Comparison of ENCODE assay signal across 10 cellular contexts in the genomic region with DNA sequence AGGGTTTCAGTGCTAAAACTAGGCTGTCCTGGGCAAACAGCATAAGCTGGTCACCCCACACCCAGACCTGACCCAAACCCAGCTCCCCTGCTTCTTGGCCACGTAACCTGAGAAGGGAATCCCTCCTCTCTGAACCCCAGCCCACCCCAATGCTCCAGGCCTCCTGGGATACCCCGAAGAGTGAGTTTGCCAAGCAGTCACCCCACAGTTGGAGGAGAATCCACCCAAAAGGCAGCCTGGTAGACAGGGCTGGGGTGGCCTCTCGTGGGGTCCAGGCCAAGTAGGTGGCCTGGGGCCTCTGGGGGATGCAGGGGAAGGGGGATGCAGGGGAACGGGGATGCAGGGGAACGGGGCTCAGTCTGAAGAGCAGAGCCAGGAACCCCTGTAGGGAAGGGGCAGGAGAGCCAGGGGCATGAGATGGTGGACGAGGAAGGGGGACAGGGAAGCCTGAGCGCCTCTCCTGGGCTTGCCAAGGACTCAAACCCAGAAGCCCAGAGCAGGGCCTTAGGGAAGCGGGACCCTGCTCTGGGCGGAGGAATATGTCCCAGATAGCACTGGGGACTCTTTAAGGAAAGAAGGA. TPM values are rescaled to one million over a fixed set of nuclear protein-coding genes. Genes with fewer than 3 reads are reported as not detected.
A peak's percentile ranks its signal among the peaks of the same experiment; 100 is the strongest.
DNase-seq lines count a peak whose midpoint lies in the region; ATAC-seq and TF ChIP-seq lines count a peak whose summit lies in the region.
"Had no signal": no experiment of that assay in that cellular context is flagged by ENCODE, and none has a peak within 500 bp of the region (broad histone marks: within the 10 kb centered on the region; RNA-seq: fewer than 3 reads in every experiment).

No MANE protein-coding gene starts in this region.

- H3K27me3 Mint-ChIP-seq in activated T-cell treated with anti-CD3 and anti-CD28 coated beads, Interleukin-2, amount 50 U/mL, for 72 hours (ENCODE audit: low read depth), result no peaks in the 10 kb centered on the region
- no peaks in the 10 kb centered on the region for H3K27me3 Mint-ChIP-seq in activated naive CD8-positive, alpha-beta T cell treated with anti-CD3 and anti-CD28 coated beads, Interleukin-2, amount 10 ng/mL, durations not matched to agents 7 days and 5 days
- H3K27me3 Mint-ChIP-seq in mesothelial cell of epicardium (ENCODE audit: low read depth), result peaks cover under 1% of the 10 kb centered on the region

- H3K36me3 Mint-ChIP-seq in activated T-cell treated with anti-CD3 and anti-CD28 coated beads, Interleukin-2, amount 50 U/mL, for 72 hours (ENCODE audit: insufficient read depth in 2 of 2), result peaks cover 10 to 11% of the 10 kb centered on the region in 2 donors
- peaks cover 5% of the 10 kb centered on the region for H3K36me3 Mint-ChIP-seq in activated naive CD8-positive, alpha-beta T cell treated with anti-CD3 and anti-CD28 coated beads, Interleukin-2, amount 10 ng/mL, durations not matched to agents 7 days and 5 days
- H3K36me3 Mint-ChIP-seq in mesothelial cell of epicardium, result peaks cover 2% of the 10 kb centered on the region

- H3K27me3 ChIP-seq in tibial nerve, result no peaks in the 10 kb centered on the region

- 70 to 80% methylated on average over 9 of the region's 9 CpGs for WGBS in tibial nerve, 2 donors

- no peak for TF ChIP-seq POLR2A in tibial nerve (IDR thresholded peaks at IDR 0.05)

- no peak for DNase-seq in activated T-cell treated with anti-CD3 and anti-CD28 coated beads, Interleukin-2, amount 50 U/mL, for 72 hours
- DNase-seq in activated T-cell treated with anti-CD3 and anti-CD28 coated beads, Interleukin-2, amount 50 U/mL, for 48 hours, result no peak
- DNase-seq in activated naive CD8-positive, alpha-beta T cell treated with anti-CD3 and anti-CD28 coated beads, Interleukin-2, amount 10 ng/mL, durations not matched to agents 7 days and 5 days, result no peak
- DNase-seq in mesothelial cell of epicardium (ENCODE audit: low spot score in 2 of 2, unreplicated experiment in 2 of 2) (no peak), tibial nerve (ENCODE audit: low spot score in 2 of 2) (no peak), NCI-H1417 treated with DMSO at 0.1 percent for 48 hours (lab: John Stamatoyannopoulos, UW) (no peak), NCI-H1694 (lab: John Stamatoyannopoulos, UW) (no peak)
- DNase-seq: NCI-H1105 had no signal

- ATAC-seq in activated T-cell treated with anti-CD3 and anti-CD28 coated beads, Interleukin-2, amount 50 U/mL, for 72 hours (replicated peaks in 1 of 2), result no peak
- no peak for ATAC-seq in activated naive CD8-positive, alpha-beta T cell treated with anti-CD3 and anti-CD28 coated beads, Interleukin-2, amount 10 ng/mL, durations not matched to agents 7 days and 5 days (ENCODE audit: low read depth)
- ATAC-seq in HG03108 (IDR thresholded peaks at IDR 0.05; ENCODE audit: unreplicated experiment), result no peak

- H3K27ac Mint-ChIP-seq in activated T-cell treated with anti-CD3 and anti-CD28 coated beads, Interleukin-2, amount 50 U/mL, for 72 hours, result peak overlapping the region; percentile 26
- peak overlapping the region; percentile 42 for H3K27ac Mint-ChIP-seq in activated naive CD8-positive, alpha-beta T cell treated with anti-CD3 and anti-CD28 coated beads, Interleukin-2, amount 10 ng/mL, durations not matched to agents 7 days and 5 days
- peak overlapping the region; percentile 72 for H3K27ac Mint-ChIP-seq in mesothelial cell of epicardium

- TF ChIP-seq CTCF in mesothelial cell of epicardium (IDR thresholded peaks at IDR 0.05; ENCODE audit: unreplicated experiment) (no peak), tibial nerve (IDR thresholded peaks at IDR 0.05) (no peak)

- no peak overlapping the region for H3K4me3 ChIP-seq in tibial nerve

- peaks cover 0 to 64% (median 35%) of the 10 kb centered on the region in 4 donors for H3K4me1 ChIP-seq in tibial nerve

- POLR2A ChIA-PET in activated naive CD8-positive, alpha-beta T cell treated with anti-CD3 and anti-CD28 coated beads, Interleukin-2, amount 10 ng/mL, durations not matched to agents 7 days and 5 days (lab: Charles Lee), result no interaction called here

- H3K9me3 ChIP-seq in tibial nerve, result no peaks in the 10 kb centered on the region

- H3K4me3 Mint-ChIP-seq in activated T-cell treated with anti-CD3 and anti-CD28 coated beads, Interleukin-2, amount 50 U/mL, for 72 hours, result peak overlapping the region; percentile 89 to 100
- peak overlapping the region; percentile 66 for H3K4me3 Mint-ChIP-seq in activated naive CD8-positive, alpha-beta T cell treated with anti-CD3 and anti-CD28 coated beads, Interleukin-2, amount 10 ng/mL, durations not matched to agents 7 days and 5 days
- peak overlapping the region; percentile 85 for H3K4me3 Mint-ChIP-seq in mesothelial cell of epicardium

- H3K27ac ChIP-seq in tibial nerve, result peak overlapping the region; percentile 82 to 95 (median 88)

- H3K4me1 Mint-ChIP-seq in activated T-cell treated with anti-CD3 and anti-CD28 coated beads, Interleukin-2, amount 50 U/mL, for 72 hours (ENCODE audit: low read depth), result peaks cover 42% of the 10 kb centered on the region
- peaks cover 24% of the 10 kb centered on the region for H3K4me1 Mint-ChIP-seq in activated naive CD8-positive, alpha-beta T cell treated with anti-CD3 and anti-CD28 coated beads, Interleukin-2, amount 10 ng/mL, durations not matched to agents 7 days and 5 days
- H3K4me1 Mint-ChIP-seq in mesothelial cell of epicardium, result peaks cover 35% of the 10 kb centered on the region

- peaks cover 0 to 19% (median 0%) of the 10 kb centered on the region in 3 donors for H3K36me3 ChIP-seq in tibial nerve

- no peaks in the 10 kb centered on the region for H3K9me3 Mint-ChIP-seq in activated T-cell treated with anti-CD3 and anti-CD28 coated beads, Interleukin-2, amount 50 U/mL, for 72 hours
- H3K9me3 Mint-ChIP-seq in activated naive CD8-positive, alpha-beta T cell treated with anti-CD3 and anti-CD28 coated beads, Interleukin-2, amount 10 ng/mL, durations not matched to agents 7 days and 5 days, result no peaks in the 10 kb centered on the region
- no peaks in the 10 kb centered on the region for H3K9me3 Mint-ChIP-seq in mesothelial cell of epicardium

- TF ChIP-seq EP300 in tibial nerve (IDR thresholded peaks at IDR 0.05), result no peak

RNA-seq across cellular contexts. Expression of gene PPP1R12C, which starts 2.8 kb away (rescaled TPM):
- total RNA-seq in activated T-cell treated with anti-CD3 and anti-CD28 coated beads, Interleukin-2, amount 50 U/mL, for 72 hours, result 10 to 100 TPM; 65.7 to 71.6 TPM
- 100 to 1,000 TPM; 147 to 157 TPM for total RNA-seq in activated naive CD8-positive, alpha-beta T cell treated with anti-CD3 and anti-CD28 coated beads, Interleukin-2, amount 10 ng/mL, durations not matched to agents 7 days and 5 days
- total RNA-seq in mesothelial cell of epicardium (100 to 111 TPM (median 109 TPM) in 3 replicates), tibial nerve (100 to 1,000 TPM; 113 to 270 (median 180) TPM)

RNA-seq across cellular contexts. Expression of gene TNNT1, which starts 34.4 kb away (rescaled TPM):
- total RNA-seq in activated T-cell treated with anti-CD3 and anti-CD28 coated beads, Interleukin-2, amount 50 U/mL, for 72 hours, result 1 to 10 TPM in 1 of 2 donors, under 1 TPM in 1; 0.49 to 1.3 TPM
- total RNA-seq in activated naive CD8-positive, alpha-beta T cell treated with anti-CD3 and anti-CD28 coated beads, Interleukin-2, amount 10 ng/mL, durations not matched to agents 7 days and 5 days, result not detected
- 47.5 to 57.5 TPM (median 48.9 TPM) in 3 replicates for total RNA-seq in mesothelial cell of epicardium
- 1 to 10 TPM in 1 of 4 donors, under 1 TPM in 1, not detected in 2; 0.90 to 1.5 TPM for total RNA-seq in tibial nerve

RNA-seq across cellular contexts. Expression of gene EPS8L1, which starts 39.0 kb away (rescaled TPM):
- total RNA-seq in activated T-cell treated with anti-CD3 and anti-CD28 coated beads, Interleukin-2, amount 50 U/mL, for 72 hours, result 1 to 10 TPM; 3.8 to 5.3 TPM
- 1 to 10 TPM; 5.1 to 7.6 TPM for total RNA-seq in activated naive CD8-positive, alpha-beta T cell treated with anti-CD3 and anti-CD28 coated beads, Interleukin-2, amount 10 ng/mL, durations not matched to agents 7 days and 5 days
- 375 to 425 TPM (median 396 TPM) in 3 replicates for total RNA-seq in mesothelial cell of epicardium
- total RNA-seq in tibial nerve, result 1 to 10 TPM in 1 of 4 donors, under 1 TPM in 1, not detected in 2; 0.44 to 1.2 TPM

RNA-seq across cellular contexts. Expression of gene TNNI3, which starts 42.9 kb away (rescaled TPM):
- under 1 TPM in 1 of 2 donors, not detected in 1; 0.91 TPM for total RNA-seq in activated T-cell treated with anti-CD3 and anti-CD28 coated beads, Interleukin-2, amount 50 U/mL, for 72 hours
- total RNA-seq in activated naive CD8-positive, alpha-beta T cell treated with anti-CD3 and anti-CD28 coated beads, Interleukin-2, amount 10 ng/mL, durations not matched to agents 7 days and 5 days, result not detected
- total RNA-seq in mesothelial cell of epicardium (6.3 to 9.1 TPM (median 8.9 TPM) in 3 replicates), tibial nerve (not detected)
- total RNA-seq: urinary bladder had no signal

RNA-seq across cellular contexts. Expression of gene RDH13, which starts 51.7 kb away (rescaled TPM):
- total RNA-seq in activated T-cell treated with anti-CD3 and anti-CD28 coated beads, Interleukin-2, amount 50 U/mL, for 72 hours, result 10 to 100 TPM; 11.5 to 13.8 TPM
- total RNA-seq in activated naive CD8-positive, alpha-beta T cell treated with anti-CD3 and anti-CD28 coated beads, Interleukin-2, amount 10 ng/mL, durations not matched to agents 7 days and 5 days, result 10 to 100 TPM; 25.9 to 28.6 TPM
- 81.0 to 88.6 TPM (median 85.7 TPM) in 3 replicates for total RNA-seq in mesothelial cell of epicardium
- 10 to 100 TPM in 2 of 4 donors, 1 to 10 TPM in 2; 6.3 to 25.7 (median 12.7) TPM for total RNA-seq in tibial nerve

Comparison
In these comparisons a context has a peak if more than half of its experiments do, and no peak if none do; other contexts are left out.
1. RNA of gene TNNT1, which starts 34.4 kb away (total RNA-seq): 47.5 to 57.5 TPM in mesothelial cell of epicardium; 0.49 to 1.3 TPM in activated T-cell treated with anti-CD3 and anti-CD28 coated beads, Interleukin-2, amount 50 U/mL, for 72 hours, 0.90 to 1.5 TPM in tibial nerve and not detected in activated naive CD8-positive, alpha-beta T cell treated with anti-CD3 and anti-CD28 coated beads, Interleukin-2, amount 10 ng/mL, durations not matched to agents 7 days and 5 days; every median in the first group is over 10 times any median in the second.
2. RNA of gene EPS8L1, which starts 39.0 kb away (total RNA-seq): 375 to 425 TPM in mesothelial cell of epicardium; 5.1 to 7.6 TPM in activated naive CD8-positive, alpha-beta T cell treated with anti-CD3 and anti-CD28 coated beads, Interleukin-2, amount 10 ng/mL, durations not matched to agents 7 days and 5 days, 3.8 to 5.3 TPM in activated T-cell treated with anti-CD3 and anti-CD28 coated beads, Interleukin-2, amount 50 U/mL, for 72 hours and 0.44 to 1.2 TPM in tibial nerve; every median in the first group is over 10 times any median in the second.
3. Peak in every context shown above with its lines, with median percentiles within 50 percentile points of each other: H3K27ac Mint-ChIP-seq and H3K4me3 Mint-ChIP-seq.